In the genomic region with DNA sequence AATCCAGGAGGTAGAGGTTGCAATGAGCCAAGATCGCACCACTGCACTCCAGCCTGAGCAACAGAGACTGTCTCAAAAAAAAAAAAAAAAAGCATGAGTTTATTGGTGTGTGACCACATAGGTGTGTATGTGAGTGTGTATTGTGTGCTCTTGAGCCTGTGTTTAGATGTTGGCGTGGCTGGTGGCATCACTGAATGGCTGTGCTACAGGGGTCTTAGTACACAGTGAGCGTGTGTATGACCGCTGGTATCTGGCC, we compare ENCODE assay signal across 9 cellular contexts. TPM values are rescaled to one million over a fixed set of nuclear protein-coding genes. Genes with fewer than 3 reads are reported as not detected.
A peak's percentile ranks its signal among the peaks of the same experiment; 100 is the strongest.
DNase-seq lines count a peak whose midpoint lies in the region; ATAC-seq, FAIRE-seq and TF ChIP-seq lines count a peak whose summit lies in the region.
"Had no signal": no experiment of that assay in that cellular context is flagged by ENCODE, and none has a peak within 500 bp of the region (broad histone marks: within the 10 kb centered on the region; RNA-seq: fewer than 3 reads in every experiment).

No MANE protein-coding gene starts in this region.

- peaks cover 0 to 49% (median 26%) of the 10 kb centered on the region in 12 donors for H3K4me1 ChIP-seq in heart left ventricle
- H3K4me1 ChIP-seq in GM12878 (ENCODE audit: control insufficient read depth, insufficient read depth, low read length) = 0 out of 2 replicates have a peak, but pooled peaks cover 7% of the 10 kb centered on the region
- no peaks in the 10 kb centered on the region for H3K4me1 ChIP-seq in urinary bladder (ENCODE audit: insufficient read depth)

- no peaks in the 10 kb centered on the region for H3K27me3 Mint-ChIP-seq in memory B cell

- peaks cover 43% of the 10 kb centered on the region for H3K4me1 Mint-ChIP-seq in memory B cell

- SMC1A ChIA-PET in GM12878 (lab: Charles Lee; ENCODE audit: uncharacterized antibody, unreplicated experiment) = interaction anchor here (2.1 to 2.5 kb wide), 4 partner anchors 19 to 55 kb away, joined by 6 to 11 read pairs (median 8); no protein-coding TSS in a partner anchor

- POLR2A ChIA-PET in GM12878 (lab: Charles Lee) = interaction anchor here (0.6 to 1.9 kb wide), 5 partner anchors 16 to 471 kb away, joined by 3 to 4 read pairs (median 4); partner anchors contain the start of gene CCDC9

- H3K9ac ChIP-seq in GM12878 (ENCODE audit: control insufficient read depth, insufficient read depth, low read length) = peak overlapping the region; percentile 65

- DNase-seq in heart left ventricle (no peak), cardiac septum (ENCODE audit: low spot score) (no peak), GM12878 (ENCODE audit: low read depth, low spot score) (no peak), memory B cell (ENCODE audit: low spot score in 2 of 2) (no peak), AG08395 (ENCODE audit: low spot score) (no peak)

- peak overlapping the region in 10 of 12 donors; percentile 24 to 80 (median 65) for H3K4me3 ChIP-seq in heart left ventricle
- peak overlapping the region; percentile 100 for H3K4me3 ChIP-seq in GM12878
- H3K4me3 ChIP-seq in urinary bladder (ENCODE audit: low read depth, low read length) = peak overlapping the region; percentile 82

- H3K79me2 ChIP-seq in GM12878 (ENCODE audit: control insufficient read depth, insufficient read depth, low read length) = peaks cover 65% of the 10 kb centered on the region

- no peak overlapping the region for H2AFZ ChIP-seq in GM12878 (ENCODE audit: control insufficient read depth, low read depth, low read length)

- H4K20me1 ChIP-seq in GM12878 (ENCODE audit: control insufficient read depth, insufficient read depth) = no peaks in the 10 kb centered on the region; the same call in 1 of the 2 replicates

- FAIRE-seq in GM12878 (lab: Jason Lieb, UNC) = no peak
- FAIRE-seq: endometrium had no signal

- TF ChIP-seq EP300 in GM12878 (IDR thresholded peaks at IDR 0.05; ENCODE audit: borderline replicate concordance in 1 of 2, control insufficient read depth in 1 of 2, low read depth in 2 of 2, low read length in 2 of 2) = no peak

- RAD21 ChIA-PET in GM12878 (lab: Charles Lee; ENCODE audit: unreplicated experiment) = interaction anchor here (0.8 to 1.0 kb wide), 3 partner anchors 19 to 66 kb away, joined by 3 to 5 read pairs (median 3); no protein-coding TSS in a partner anchor

- H3K36me3 ChIP-seq in heart left ventricle (peaks cover 0 to 26% (median 6%) of the 10 kb centered on the region in 9 donors), GM12878 (ENCODE audit: control insufficient read depth in 2 of 2, insufficient read depth in 2 of 2, low read length in 1 of 2) (peaks cover 8 to 10% of the 10 kb centered on the region in 2 experiments; a peak in 3 of 4 replicates), urinary bladder (ENCODE audit: insufficient read depth) (no peaks in the 10 kb centered on the region)

- peaks cover 0 to 11% (median 0%) of the 10 kb centered on the region in 9 donors for H3K27me3 ChIP-seq in heart left ventricle
- H3K27me3 ChIP-seq in GM12878 (replicated peaks in 1 of 2; ENCODE audit: control insufficient read depth in 2 of 2, insufficient read depth in 2 of 2, low read length in 1 of 2) = no peaks in the 10 kb centered on the region

- peak overlapping the region; percentile 95 for H3K4me3 Mint-ChIP-seq in memory B cell

- H3K4me2 ChIP-seq in GM12878 (ENCODE audit: control insufficient read depth, insufficient read depth) = peak overlapping the region; percentile 81

- peak overlapping the region; percentile 95 for H3K27ac Mint-ChIP-seq in memory B cell

- CTCF ChIA-PET in GM12878 (lab: Yijun Ruan, JAX) = interaction anchor here (0.8 to 4.4 kb wide), 12 partner anchors 13 to 227 kb away, joined by 3 to 43 read pairs (median 10); no protein-coding TSS in a partner anchor

- TF ChIP-seq CTCF in heart left ventricle (IDR thresholded peaks at IDR 0.05) (no peak), GM12878 (IDR thresholded peaks at IDR 0.05 in 2 of 3, conservative IDR thresholded peaks at IDR 0.05 in 1 of 3; ENCODE audit: control insufficient read depth in 2 of 3, extremely low read depth in 1 of 3, insufficient read depth in 1 of 3, low read depth in 3 of 3, low read length in 3 of 3) (no peak)

- H3K27ac ChIP-seq in heart left ventricle (peak overlapping the region; percentile 49 to 95 (median 82)), GM12878 (ENCODE audit: control insufficient read depth, insufficient read depth) (peak overlapping the region; percentile 94), urinary bladder (ENCODE audit: low read depth) (no peak overlapping the region)

- BruUV-seq in GM12878 (replicated peaks; lab: Mats Ljungman, UMichigan) = no TSS peak

- TF ChIP-seq RAD21 in GM12878 (IDR thresholded peaks at IDR 0.05; ENCODE audit: insufficient read depth, low read depth, low read length) = no peak

- intact Hi-C loops in heart left ventricle (cut with DNase I) (loop anchor here in 2 of 10 donors (5.0 to 10.0 kb wide), 2 partner anchors 41 to 49 kb away; no protein-coding TSS in a partner anchor), cardiac septum (cut with DNase I) (no loop called here), GM12878 (cut with micrococcal nuclease; ENCODE audit: unreplicated experiment) (loop anchor here (5.0 kb wide), 1 partner anchor 36 kb away; no protein-coding TSS in a partner anchor)

- TF ChIP-seq POLR2A in heart left ventricle (IDR thresholded peaks at IDR 0.05) (no peak), GM12878 (IDR thresholded peaks at IDR 0.05; ENCODE audit: low read depth, low read length) (no peak)

- H3K9me3 Mint-ChIP-seq in memory B cell = no peaks in the 10 kb centered on the region

- 76 to 84% (median 81%) methylated on average over 4 of the region's 4 CpGs for WGBS in heart left ventricle, 4 donors
- WGBS in GM12878 (ENCODE audit: insufficient coverage, insufficient replicate concordance, low lambda C conversion rate, missing lambda C conversion rate) = 15% methylated on average over 4 of the region's 4 CpGs
- 39% methylated on average over 4 of the region's 4 CpGs for WGBS in urinary bladder

- H3K36me3 Mint-ChIP-seq in memory B cell = peaks cover 9% of the 10 kb centered on the region

- H3K9me3 ChIP-seq in heart left ventricle (no peaks in the 10 kb centered on the region), GM12878 (replicated peaks; ENCODE audit: control insufficient read depth, insufficient read depth, low read length) (no peaks in the 10 kb centered on the region; the same call in 2 of the 3 replicates)

- in situ Hi-C loops in GM12878 (cut with MboI) = no loop called here

- ATAC-seq in heart left ventricle (no peak), GM12878 (no peak), memory B cell (ENCODE audit: low read depth) (peak; percentile 21), GM18909 (IDR thresholded peaks at IDR 0.05; ENCODE audit: poor library complexity, unreplicated experiment) (no peak), HG03039 (IDR thresholded peaks at IDR 0.05; ENCODE audit: unreplicated experiment) (no peak)

RNA-seq across cellular contexts. Expression of gene SLC1A5, which starts 2.5 kb away (rescaled TPM):
- total RNA-seq in heart left ventricle (10 to 100 TPM in 4 of 9 donors, 1 to 10 TPM in 5; 3.7 to 22.4 (median 8.9) TPM), cardiac septum (6.8 TPM), GM12878 (2014; rRNA removed) (73.7 and 76.6 TPM in 2 replicates), GM12878 (2014; rRNA removed; fragmentation: Illumina TruSeq; extraction: Trizol) (35.8 and 36.2 TPM in 2 replicates), GM12878 (2021) (109 and 112 TPM in 2 replicates), urinary bladder (37.1 TPM)
- polyA plus RNA-seq in heart left ventricle (10 to 100 TPM in 1 of 2 donors, 1 to 10 TPM in 1; 3.8 to 21.5 TPM), GM12878 (2011; rRNA removed) (22.1 and 60.9 TPM in 2 replicates), GM12878 (2014; fragmentation: Illumina TruSeq; extraction: Trizol) (29.2 and 53.2 TPM in 2 replicates), GM12878 (2014; fragmentation: Nextera tagmentation; extraction: Ambion mirVana) (10 to 100 TPM in 1 of 2 experiments, 1 to 10 TPM in 1; 9.1 to 16.3 TPM), GM12878 (2014; rRNA removed) (60.9 and 68.9 TPM in 2 replicates), GM12878 (2016; fragmentation: Nextera tagmentation; extraction: Ambion mirVana) (100 to 1,000 TPM; 116 to 129 TPM), urinary bladder (163 TPM)
- 38.3 and 43.7 TPM in 2 replicates for total RNA-seq in GM12878 (2013; cell fraction: nucleolus; rRNA removed)
- 47.6 TPM for polyA plus RNA-seq in GM12878 (2011; ENCODE audit: low read depth)
- 97.3 and 105 TPM in 2 replicates for polyA plus RNA-seq in GM12878 (2011; cell fraction: cytosol; rRNA removed)
- polyA plus RNA-seq in GM12878 (2011; cell fraction: nucleus; rRNA removed) = 43.9 and 51.7 TPM in 2 replicates
- polyA plus RNA-seq in GM12878 (2012) = 89.1 and 92.1 TPM in 2 replicates
- 78.3 and 105 TPM in 2 replicates for polyA minus RNA-seq in GM12878 (2011; rRNA and poly(A)+ RNA removed)
- polyA minus RNA-seq in GM12878 (2011; cell fraction: cytosol; rRNA and poly(A)+ RNA removed) = 30.7 and 31.9 TPM in 2 replicates
- 19.5 and 29.7 TPM in 2 replicates for polyA minus RNA-seq in GM12878 (2011; cell fraction: nucleus; rRNA and poly(A)+ RNA removed)

RNA-seq across cellular contexts. Expression of gene STRN4, which starts 39.7 kb away (rescaled TPM):
- total RNA-seq in heart left ventricle = 10 to 100 TPM; 41.0 to 93.6 (median 53.7) TPM
- 10 to 100 TPM; 42.2 to 89.6 TPM for polyA plus RNA-seq in heart left ventricle
- 54.2 TPM for total RNA-seq in cardiac septum
- total RNA-seq in GM12878 (2013; cell fraction: nucleolus; rRNA removed) = 77.4 and 81.2 TPM in 2 replicates
- total RNA-seq in GM12878 (2014; rRNA removed) = 51.1 and 54.8 TPM in 2 replicates
- total RNA-seq in GM12878 (2014; rRNA removed; fragmentation: Illumina TruSeq; extraction: Trizol) = 17.5 and 18.9 TPM in 2 replicates
- total RNA-seq in GM12878 (2021) = 55.0 and 56.1 TPM in 2 replicates
- polyA plus RNA-seq in GM12878 (2011; ENCODE audit: low read depth) = 12.4 TPM
- 19.7 and 26.1 TPM in 2 replicates for polyA plus RNA-seq in GM12878 (2011; rRNA removed)
- polyA plus RNA-seq in GM12878 (2011; cell fraction: cytosol; rRNA removed) = 45.1 and 60.8 TPM in 2 replicates
- polyA plus RNA-seq in GM12878 (2011; cell fraction: nucleus; rRNA removed) = 186 and 249 TPM in 2 replicates
- polyA plus RNA-seq in GM12878 (2012) = 35.8 and 44.1 TPM in 2 replicates
- polyA plus RNA-seq in GM12878 (2014; fragmentation: Illumina TruSeq; extraction: Trizol) = 4.5 and 16.0 TPM in 2 replicates
- 1 to 10 TPM in 1 of 2 experiments, under 1 TPM in 1; 0.42 to 1.6 TPM for polyA plus RNA-seq in GM12878 (2014; fragmentation: Nextera tagmentation; extraction: Ambion mirVana)
- 62.8 and 65.4 TPM in 2 replicates for polyA plus RNA-seq in GM12878 (2014; rRNA removed)
- polyA plus RNA-seq in GM12878 (2016; fragmentation: Nextera tagmentation; extraction: Ambion mirVana) = 10 to 100 TPM in 1 of 2 experiments, 1 to 10 TPM in 1; 6.6 to 27.9 TPM
- polyA minus RNA-seq in GM12878 (2011; rRNA and poly(A)+ RNA removed) = 30.9 and 64.5 TPM in 2 replicates
- 18.6 and 18.7 TPM in 2 replicates for polyA minus RNA-seq in GM12878 (2011; cell fraction: cytosol; rRNA and poly(A)+ RNA removed)
- polyA minus RNA-seq in GM12878 (2011; cell fraction: nucleus; rRNA and poly(A)+ RNA removed) = 39.0 and 63.6 TPM in 2 replicates
- 34.5 TPM for total RNA-seq in urinary bladder
- polyA plus RNA-seq in urinary bladder = 87.8 TPM

RNA-seq across cellular contexts. Expression of gene FKRP, which starts 40.1 kb away (rescaled TPM):
- 10 to 100 TPM; 13.9 to 25.1 (median 19.8) TPM for total RNA-seq in heart left ventricle
- 10 to 100 TPM; 14.4 to 20.7 TPM for polyA plus RNA-seq in heart left ventricle
- total RNA-seq in cardiac septum = 24.2 TPM
- total RNA-seq in GM12878 (2013; cell fraction: nucleolus; rRNA removed) = 13.5 and 18.7 TPM in 2 replicates
- total RNA-seq in GM12878 (2014; rRNA removed) = 7.9 and 10.1 TPM in 2 replicates
- 5.8 and 6.9 TPM in 2 replicates for total RNA-seq in GM12878 (2014; rRNA removed; fragmentation: Illumina TruSeq; extraction: Trizol)
- 13.0 and 13.3 TPM in 2 replicates for total RNA-seq in GM12878 (2021)
- 5.4 TPM for polyA plus RNA-seq in GM12878 (2011; ENCODE audit: low read depth)
- 3.3 and 4.2 TPM in 2 replicates for polyA plus RNA-seq in GM12878 (2011; rRNA removed)
- 4.9 and 8.7 TPM in 2 replicates for polyA plus RNA-seq in GM12878 (2011; cell fraction: cytosol; rRNA removed)
- polyA plus RNA-seq in GM12878 (2011; cell fraction: nucleus; rRNA removed) = 11.0 and 19.0 TPM in 2 replicates
- polyA plus RNA-seq in GM12878 (2012) = 5.9 and 11.6 TPM in 2 replicates
- 8.0 and 8.7 TPM in 2 replicates for polyA plus RNA-seq in GM12878 (2014; fragmentation: Illumina TruSeq; extraction: Trizol)
- polyA plus RNA-seq in GM12878 (2014; fragmentation: Nextera tagmentation; extraction: Ambion mirVana) = 1 to 10 TPM; 1.3 to 1.8 TPM
- polyA plus RNA-seq in GM12878 (2014; rRNA removed) = 14.1 and 14.2 TPM in 2 replicates
- polyA plus RNA-seq in GM12878 (2016; fragmentation: Nextera tagmentation; extraction: Ambion mirVana) = 1 to 10 TPM; 6.7 to 8.8 TPM
- 2.9 and 4.9 TPM in 2 replicates for polyA minus RNA-seq in GM12878 (2011; rRNA and poly(A)+ RNA removed)
- 1.2 and 1.5 TPM in 2 replicates for polyA minus RNA-seq in GM12878 (2011; cell fraction: cytosol; rRNA and poly(A)+ RNA removed)
- 3.6 and 4.2 TPM in 2 replicates for polyA minus RNA-seq in GM12878 (2011; cell fraction: nucleus; rRNA and poly(A)+ RNA removed)
- total RNA-seq in urinary bladder = 10.6 TPM
- polyA plus RNA-seq in urinary bladder = 19.3 TPM
